In genomic region chr9:69946800-69947437, GRCh38 we compare ENCODE assay signal across 10 cellular contexts.
DNase-seq lines count a peak whose midpoint lies in the region; ATAC-seq and TF ChIP-seq lines count a peak whose summit lies in the region.
"Had no signal": no experiment of that assay in that cellular context is flagged by ENCODE, and none has a peak within 500 bp of the region (broad histone marks: within the 10 kb centered on the region; RNA-seq: fewer than 3 reads in every experiment).

No MANE protein-coding gene starts in this region.

- H3K4me2 ChIP-seq in mammary epithelial cell (ENCODE audit: insufficient read depth, low read depth, low read length) = peak overlapping the region; percentile 28

- H3K9ac ChIP-seq in mammary epithelial cell (ENCODE audit: insufficient read depth, low read length) (no peak overlapping the region), liver (ENCODE audit: low read depth in 1 of 2, low read length in 2 of 2) (no peak overlapping the region)

- dilution Hi-C loops in mammary epithelial cell (cut with HindIII; ENCODE audit: low sequenced_read_pairs) = no loop called here

- H3K4me3 ChIP-seq in mammary epithelial cell (replicated peaks in 1 of 3; ENCODE audit: insufficient read depth in 1 of 3, low read depth in 2 of 3, low read length in 3 of 3) = no peak overlapping the region
- H3K4me3 ChIP-seq in liver (ENCODE audit: low read depth in 1 of 3, low read length in 3 of 3) = no peak overlapping the region

- H3K9me3 ChIP-seq in mammary epithelial cell (replicated peaks; ENCODE audit: insufficient read depth, low read length) (no peaks in the 10 kb centered on the region), liver (ENCODE audit: control insufficient read depth in 4 of 4, low read length in 3 of 4) (peaks cover 0 to 2% (median under 1%) of the 10 kb centered on the region in 4 donors)

- H3K27me3 ChIP-seq in mammary epithelial cell (ENCODE audit: insufficient read depth, low read length) = no peaks in the 10 kb centered on the region
- H3K27me3 ChIP-seq in liver (ENCODE audit: control insufficient read depth in 4 of 4, insufficient read depth in 4 of 4, low read length in 3 of 4) = peaks cover 0 to 2% (median 0%) of the 10 kb centered on the region in 4 donors

- ATAC-seq in HG02759 (IDR thresholded peaks at IDR 0.05; ENCODE audit: unreplicated experiment) = no peak

- H3K79me2 ChIP-seq in mammary epithelial cell (ENCODE audit: insufficient read depth, low read length) = no peaks in the 10 kb centered on the region

- no TSS peak for BruUV-seq in mammary epithelial cell (replicated peaks; lab: Mats Ljungman, UMichigan)

- H3K4me1 ChIP-seq in mammary epithelial cell (ENCODE audit: insufficient read depth, low read length) = peaks cover 19% of the 10 kb centered on the region
- H3K4me1 ChIP-seq in liver (ENCODE audit: control insufficient read depth in 4 of 4, insufficient read depth in 4 of 4, low read length in 3 of 4) = no peaks in the 10 kb centered on the region

- no peak for TF ChIP-seq CTCF in mammary epithelial cell (conservative IDR thresholded peaks at IDR 0.05 in 1 of 2, IDR thresholded peaks at IDR 0.05 in 1 of 2; ENCODE audit: extremely low read depth in 1 of 2, insufficient read depth in 1 of 2, low read depth in 1 of 2, low read length in 2 of 2)
- no peak for TF ChIP-seq CTCF in liver (IDR thresholded peaks at IDR 0.05; ENCODE audit: low read depth, low read length, missing input control)

- peak overlapping the region; percentile 73 for H3K27ac ChIP-seq in mammary epithelial cell (ENCODE audit: insufficient read depth, low read depth, low read length)
- H3K27ac ChIP-seq in liver (ENCODE audit: low read depth in 1 of 2, low read length in 2 of 2) = no peak overlapping the region

- 0% methylated on average over 1 of the region's 1 CpG for WGBS in mammary epithelial cell (ENCODE audit: low coverage, missing lambda C conversion rate)
- 5% methylated on average over 1 of the region's 1 CpG for WGBS in liver

- intact Hi-C loops in mammary epithelial cell (cut with micrococcal nuclease) = no loop called here

- H2AFZ ChIP-seq in mammary epithelial cell (ENCODE audit: low read depth, low read length) = no peak overlapping the region

- H4K20me1 ChIP-seq in mammary epithelial cell (ENCODE audit: insufficient read depth, low read length) = no peaks in the 10 kb centered on the region

- DNase-seq in AG08395 (ENCODE audit: low spot score) (peak; percentile 74), LHCN-M2 (ENCODE audit: low read depth) (peak; percentile 93), mammary epithelial cell (peak; percentile 69), G401 (ENCODE audit: low spot score) (no peak)
- no peak for DNase-seq in stimulated activated CD4-positive, alpha-beta T cell treated with anti-CD3 and anti-CD28 coated beads, Interleukin-4, amount 100 ng/mL, for 4 hours
- DNase-seq in stimulated activated naive CD4-positive, alpha-beta T cell (lab: John Stamatoyannopoulos, UW) = no peak
- DNase-seq: activated gamma-delta T cell treated with Interleukin-2 at 50 U/mL for 16 hours, NCI-H2029 had no signal

- no peaks in the 10 kb centered on the region for H3K36me3 ChIP-seq in mammary epithelial cell (ENCODE audit: insufficient read depth, low read length)
- no peaks in the 10 kb centered on the region for H3K36me3 ChIP-seq in liver (ENCODE audit: control insufficient read depth in 4 of 4, insufficient read depth in 3 of 4, low read depth in 1 of 4, low read length in 3 of 4)

- CTCF ChIA-PET in mammary epithelial cell (lab: Charles Lee; ENCODE audit: low non-redundant PET) = no interaction called here

- TF ChIP-seq RAD21 in liver (IDR thresholded peaks at IDR 0.05) = no peak

- in situ Hi-C loops in mammary epithelial cell (cut with MboI; ENCODE audit: low sequenced_read_pairs in 2 of 2) (no loop called here), G401 (cut with HindIII; ENCODE audit: low sequenced_read_pairs) (no loop called here)

TF ChIP-seq in liver, 16 proteins besides CTCF, POLR2A, EP300 and RAD21:
- TF ChIP-seq FOXA2 (IDR thresholded peaks at IDR 0.05) (no peak), JUND (IDR thresholded peaks at IDR 0.05) (peak in 1 of 2 donors; percentile 54), YY1 (IDR thresholded peaks at IDR 0.05) (no peak), NR2F2 (IDR thresholded peaks at IDR 0.05) (peak; percentile 59)

Comparison
In these comparisons a context has a peak if more than half of its experiments do, and no peak if none do; other contexts are left out.
1. DNase-seq: peak in AG08395 (single experiment), LHCN-M2 (single experiment) and mammary epithelial cell (single experiment); none in stimulated activated CD4-positive, alpha-beta T cell treated with anti-CD3 and anti-CD28 coated beads, Interleukin-4, amount 100 ng/mL, for 4 hours (0 of 2), stimulated activated naive CD4-positive, alpha-beta T cell (0 of 6) and G401 (single experiment).